Comparison of ENCODE assay signal across 15 cellular contexts in genomic region chr3:48945856-48946549, GRCh38. TPM values are rescaled to one million over a fixed set of nuclear protein-coding genes. Genes with fewer than 3 reads are reported as not detected.
DNase-seq lines count a peak whose midpoint lies in the region; ATAC-seq and TF ChIP-seq lines count a peak whose summit lies in the region.
"Had no signal": no experiment of that assay in that cellular context is flagged by ENCODE, and none has a peak within 500 bp of the region (broad histone marks: within the 10 kb centered on the region; RNA-seq: fewer than 3 reads in every experiment).

No MANE protein-coding gene starts in this region.

- no peak overlapping the region for H2BK5ac ChIP-seq in IMR-90 (ENCODE audit: low read depth, low read length, poor library complexity, severe bottlenecking)

- H3K56ac ChIP-seq in IMR-90 (ENCODE audit: extremely low read depth, insufficient read depth, low read length), result no peak overlapping the region

- H3K14ac ChIP-seq in IMR-90 (replicated peaks; ENCODE audit: low read depth, low read length), result no peak overlapping the region

- CTCF ChIA-PET in IMR-90 (lab: Yijun Ruan, JAX), result interaction anchor here (0.5 to 1.5 kb wide), 3 partner anchors 13 to 42 kb away, joined by 3 to 4 read pairs (median 3); no protein-coding TSS in a partner anchor

- peaks cover 2 to 9% of the 10 kb centered on the region in 2 donors for H3K36me3 Mint-ChIP-seq in activated T-cell treated with anti-CD3 and anti-CD28 coated beads, Interleukin-2, amount 50 U/mL, for 72 hours (ENCODE audit: insufficient read depth in 2 of 2)
- H3K36me3 Mint-ChIP-seq in activated naive CD8-positive, alpha-beta T cell treated with anti-CD3 and anti-CD28 coated beads for 36 hours, result peaks cover 14% of the 10 kb centered on the region
- H3K36me3 Mint-ChIP-seq in chondrocyte (ENCODE audit: low read depth), result peaks cover 8% of the 10 kb centered on the region

- peaks cover 29 to 64% of the 10 kb centered on the region in 2 experiments for H3K79me1 ChIP-seq in IMR-90 (ENCODE audit: low read depth in 1 of 2, low read length in 2 of 2)

- no peak overlapping the region for H3K9ac ChIP-seq in IMR-90 (ENCODE audit: low read depth, low read length)

- peak overlapping the region in 1 of 2 donors; percentile 65 for H3K4me3 Mint-ChIP-seq in activated T-cell treated with anti-CD3 and anti-CD28 coated beads, Interleukin-2, amount 50 U/mL, for 72 hours
- H3K4me3 Mint-ChIP-seq in activated naive CD8-positive, alpha-beta T cell treated with anti-CD3 and anti-CD28 coated beads for 36 hours, result no peak overlapping the region
- no peak overlapping the region for H3K4me3 Mint-ChIP-seq in chondrocyte (ENCODE audit: unreplicated experiment)

- peaks cover 27% of the 10 kb centered on the region for H4K20me1 ChIP-seq in IMR-90 (ENCODE audit: insufficient read depth, low read length)

- TF ChIP-seq RAD21 in IMR-90 (IDR thresholded peaks at IDR 0.05; ENCODE audit: low read length), result no peak

- no peaks in the 10 kb centered on the region for H3K9me3 Mint-ChIP-seq in activated T-cell treated with anti-CD3 and anti-CD28 coated beads, Interleukin-2, amount 50 U/mL, for 72 hours
- H3K9me3 Mint-ChIP-seq in activated naive CD8-positive, alpha-beta T cell treated with anti-CD3 and anti-CD28 coated beads for 36 hours, result no peaks in the 10 kb centered on the region
- H3K9me3 Mint-ChIP-seq in chondrocyte (ENCODE audit: low read depth), result no peaks in the 10 kb centered on the region

- H3K27ac Mint-ChIP-seq in activated T-cell treated with anti-CD3 and anti-CD28 coated beads, Interleukin-2, amount 50 U/mL, for 72 hours, result peak overlapping the region; percentile 94
- H3K27ac Mint-ChIP-seq in activated naive CD8-positive, alpha-beta T cell treated with anti-CD3 and anti-CD28 coated beads for 36 hours, result peak overlapping the region; percentile 91
- H3K27ac Mint-ChIP-seq in chondrocyte (ENCODE audit: unreplicated experiment), result no peak overlapping the region

- H3K27ac ChIP-seq in IMR-90 (ENCODE audit: insufficient read depth, low read length) (no peak overlapping the region), spleen (peak overlapping the region in 6 of 8 donors; percentile 12 to 59 (median 16))
- H3K27ac ChIP-seq: SJCRH30 had no signal

- no peak overlapping the region for H3K18ac ChIP-seq in IMR-90 (ENCODE audit: low read depth, low read length)

- H3K4me1 ChIP-seq in IMR-90 (ENCODE audit: control insufficient read depth, insufficient read depth, low read length) (peaks cover 7% of the 10 kb centered on the region), spleen (peaks cover 0 to 31% (median 2%) of the 10 kb centered on the region in 6 donors)
- H3K4me1 ChIP-seq: SJCRH30 had no signal

- peak overlapping the region; percentile 23; the same call in 1 of the 2 replicates for H3K23ac ChIP-seq in IMR-90 (ENCODE audit: low read depth, low read length)

- BruUV-seq in IMR-90 (replicated peaks; lab: Mats Ljungman, UMichigan), result no TSS peak

- H3K9me3 ChIP-seq in IMR-90 (ENCODE audit: control insufficient read depth, insufficient read depth, low read length), result 0 out of 2 replicates have a peak, but pooled peaks cover 2% of the 10 kb centered on the region
- no peaks in the 10 kb centered on the region for H3K9me3 ChIP-seq in spleen
- H3K9me3 ChIP-seq: SJCRH30 had no signal

- in situ Hi-C loops in IMR-90 (cut with MboI; ENCODE audit: low sequenced_read_pairs), result no loop called here

- no peak overlapping the region for H4K8ac ChIP-seq in IMR-90 (ENCODE audit: low read depth in 2 of 2, low read length in 2 of 2)

- TF ChIP-seq POLR2A in IMR-90 (IDR thresholded peaks at IDR 0.05; ENCODE audit: low read depth, low read length) (no peak), spleen (IDR thresholded peaks at IDR 0.05) (no peak)

- H4K5ac ChIP-seq in IMR-90 (ENCODE audit: low read depth, low read length), result no peak overlapping the region

- H3K4me3 ChIP-seq in IMR-90 (ENCODE audit: insufficient read depth, low read depth, low read length) (no peak overlapping the region), spleen (no peak overlapping the region)
- H3K4me3 ChIP-seq: SJCRH30 had no signal

- no peak overlapping the region for H4K91ac ChIP-seq in IMR-90 (ENCODE audit: insufficient read depth, low read depth, low read length)

- H3K27me3 Mint-ChIP-seq in activated T-cell treated with anti-CD3 and anti-CD28 coated beads, Interleukin-2, amount 50 U/mL, for 72 hours (ENCODE audit: low read depth), result no peaks in the 10 kb centered on the region
- H3K27me3 Mint-ChIP-seq in activated naive CD8-positive, alpha-beta T cell treated with anti-CD3 and anti-CD28 coated beads for 36 hours, result no peaks in the 10 kb centered on the region
- H3K27me3 Mint-ChIP-seq in chondrocyte (ENCODE audit: low read depth), result no peaks in the 10 kb centered on the region

- POLR2A ChIA-PET in IMR-90 (lab: Charles Lee; ENCODE audit: unreplicated experiment), result no interaction called here

- no peak overlapping the region for H2BK20ac ChIP-seq in IMR-90 (ENCODE audit: low read depth, low read length)

- peaks cover 24% of the 10 kb centered on the region for H3K4me1 Mint-ChIP-seq in activated T-cell treated with anti-CD3 and anti-CD28 coated beads, Interleukin-2, amount 50 U/mL, for 72 hours (ENCODE audit: low read depth)
- H3K4me1 Mint-ChIP-seq in activated naive CD8-positive, alpha-beta T cell treated with anti-CD3 and anti-CD28 coated beads for 36 hours, result peaks cover 39% of the 10 kb centered on the region
- H3K4me1 Mint-ChIP-seq in chondrocyte (ENCODE audit: low read depth), result peaks cover 24% of the 10 kb centered on the region

- H2BK120ac ChIP-seq in IMR-90 (ENCODE audit: low read depth, low read length), result no peak overlapping the region

- H3K36me3 ChIP-seq in IMR-90 (ENCODE audit: control insufficient read depth, insufficient read depth, low read length), result peaks cover 2% of the 10 kb centered on the region
- H3K36me3 ChIP-seq in spleen, result peaks cover 0 to 48% (median 0%) of the 10 kb centered on the region in 6 donors

- peak in 1 of 2 donors; percentile 57 for ATAC-seq in activated T-cell treated with anti-CD3 and anti-CD28 coated beads, Interleukin-2, amount 50 U/mL, for 72 hours (replicated peaks in 1 of 2)
- ATAC-seq in IMR-90 (ENCODE audit: low read depth), result peak; percentile 26

- TF ChIP-seq CTCF in IMR-90 (conservative IDR thresholded peaks at IDR 0.05; ENCODE audit: low read depth, low read length) (no peak), spleen (IDR thresholded peaks at IDR 0.05 in 8 of 11, conservative IDR thresholded peaks at IDR 0.05 in 3 of 11) (no peak), chondrocyte (IDR thresholded peaks at IDR 0.05) (no peak)

- H2BK15ac ChIP-seq in IMR-90 (ENCODE audit: low read depth, low read length), result no peak overlapping the region

- no peak overlapping the region for H2AK5ac ChIP-seq in IMR-90 (ENCODE audit: low read depth, low read length)

- H3K27me3 ChIP-seq in IMR-90 (ENCODE audit: control insufficient read depth, insufficient read depth, low read length) (no peaks in the 10 kb centered on the region), spleen (replicated peaks in 1 of 7) (no peaks in the 10 kb centered on the region)
- H3K27me3 ChIP-seq: SJCRH30 had no signal

- no peak overlapping the region for H2AFZ ChIP-seq in IMR-90 (replicated peaks; ENCODE audit: low read length, poor library complexity)

- H3K4me2 ChIP-seq in IMR-90 (ENCODE audit: low read depth, low read length), result no peak overlapping the region

- no peak for DNase-seq in activated T-cell treated with anti-CD3 and anti-CD28 coated beads, Interleukin-2, amount 50 U/mL, for 72 hours
- DNase-seq in activated T-cell treated with anti-CD3 and anti-CD28 coated beads, Interleukin-2, amount 50 U/mL, for 1 hour, result no peak
- no peak for DNase-seq in IMR-90
- DNase-seq in activated naive CD8-positive, alpha-beta T cell treated with anti-CD3 and anti-CD28 coated beads for 36 hours, result no peak
- DNase-seq in spleen, result no peak
- no peak for DNase-seq in NCI-H2081 (lab: John Stamatoyannopoulos, UW)
- DNase-seq in SK-N-DZ (ENCODE audit: low spot score), result no peak
- DNase-seq in chondrocyte (ENCODE audit: low spot score), result no peak
- DNase-seq: activated CD8-positive, alpha-beta memory T cell treated with anti-CD3 and anti-CD28 coated beads for 24 hours; activated naive CD4-positive, alpha-beta T cell treated with Interleukin-2 at 50 U/mL for 16 hours; head of caudate nucleus; NCI-H1092 treated with DMSO at 0.1 percent for 48 hours; NCI-H2227 treated with DMSO at 0.1 percent for 48 hours; SJCRH30; stimulated activated naive CD4-positive, alpha-beta T cell treated with Interleukin-2 at 50 U/mL for 16 hours had no signal

- no CpG with 5 or more reads among the region's 4 CpGs for WGBS in IMR-90 (ENCODE audit: extremely low coverage in 2 of 2, insufficient read length in 1 of 2), 2 experiments
- WGBS in spleen, 5 donors, result 76 to 85% (median 81%) methylated on average over 4 of the region's 4 CpGs

- no peak overlapping the region for H2AK9ac ChIP-seq in IMR-90 (replicated peaks; ENCODE audit: low read depth, low read length, poor library complexity)

- peaks cover 12% of the 10 kb centered on the region for H3K9me1 ChIP-seq in IMR-90 (ENCODE audit: insufficient read depth, low read length)

- dilution Hi-C loops in IMR-90 (cut with HindIII; ENCODE audit: low sequenced_read_pairs, unreplicated experiment), result no loop called here

- H3K4ac ChIP-seq in IMR-90 (ENCODE audit: low read depth, low read length), result no peak overlapping the region

- intact Hi-C loops in IMR-90 (cut with micrococcal nuclease) (no loop called here), spleen (cut with DNase I; ENCODE audit: low total_unique reads) (no loop called here)

RNA-seq across cellular contexts. Expression of gene ARIH2, which starts 27.4 kb away (rescaled TPM):
- total RNA-seq in activated T-cell treated with anti-CD3 and anti-CD28 coated beads, Interleukin-2, amount 50 U/mL, for 72 hours, result 100 to 1,000 TPM; 174 to 183 TPM
- total RNA-seq in IMR-90 (2012; rRNA removed), result 73.0 and 93.7 TPM in 2 replicates
- 54.0 and 62.3 TPM in 2 replicates for polyA plus RNA-seq in IMR-90 (2012; rRNA removed)
- polyA plus RNA-seq in IMR-90 (2012; cell fraction: cytosol; rRNA removed), result 29.2 and 37.6 TPM in 2 replicates
- polyA plus RNA-seq in IMR-90 (2012; cell fraction: nucleus; rRNA removed; ENCODE audit: low replicate concordance), result 121 and 155 TPM in 2 replicates
- 100 to 1,000 TPM; 126 TPM for total RNA-seq in activated naive CD8-positive, alpha-beta T cell treated with anti-CD3 and anti-CD28 coated beads for 36 hours
- 100 to 1,000 TPM in 4 of 7 donors, 10 to 100 TPM in 3; 92.3 to 112 (median 101) TPM for total RNA-seq in spleen
- 10 to 100 TPM; 25.2 to 53.3 (median 32.3) TPM for polyA plus RNA-seq in spleen
- 61.1 and 82.5 TPM in 2 replicates for polyA plus RNA-seq in SK-N-DZ (2014; cell fraction: cytosol; rRNA removed)
- 47.5 and 53.4 TPM in 2 replicates for polyA plus RNA-seq in SK-N-DZ (2014; cell fraction: nucleus; rRNA removed)
- total RNA-seq in chondrocyte, result 61.7 to 69.9 TPM (median 69.2 TPM) in 3 replicates

RNA-seq across cellular contexts. Expression of gene P4HTM, which starts 44.0 kb away (rescaled TPM):
- 10 to 100 TPM; 42.0 to 45.7 TPM for total RNA-seq in activated T-cell treated with anti-CD3 and anti-CD28 coated beads, Interleukin-2, amount 50 U/mL, for 72 hours
- 10.4 and 11.1 TPM in 2 replicates for total RNA-seq in IMR-90 (2012; rRNA removed)
- 26.1 and 29.7 TPM in 2 replicates for polyA plus RNA-seq in IMR-90 (2012; rRNA removed)
- polyA plus RNA-seq in IMR-90 (2012; cell fraction: cytosol; rRNA removed), result 18.8 and 34.8 TPM in 2 replicates
- polyA plus RNA-seq in IMR-90 (2012; cell fraction: nucleus; rRNA removed; ENCODE audit: low replicate concordance), result 99.3 and 171 TPM in 2 replicates
- total RNA-seq in activated naive CD8-positive, alpha-beta T cell treated with anti-CD3 and anti-CD28 coated beads for 36 hours, result 10 to 100 TPM; 20.7 TPM
- total RNA-seq in spleen, result 10 to 100 TPM; 27.3 to 49.3 (median 32.6) TPM
- polyA plus RNA-seq in spleen, result 10 to 100 TPM; 20.8 to 37.2 (median 25.7) TPM
- 19.5 and 19.7 TPM in 2 replicates for polyA plus RNA-seq in SK-N-DZ (2014; cell fraction: cytosol; rRNA removed)
- 71.1 and 84.6 TPM in 2 replicates for polyA plus RNA-seq in SK-N-DZ (2014; cell fraction: nucleus; rRNA removed)
- total RNA-seq in chondrocyte, result 25.6 to 31.0 TPM (median 26.3 TPM) in 3 replicates

RNA-seq across cellular contexts. Expression of gene SLC25A20, which starts 47.3 kb away (rescaled TPM):
- 10 to 100 TPM; 23.6 to 29.3 TPM for total RNA-seq in activated T-cell treated with anti-CD3 and anti-CD28 coated beads, Interleukin-2, amount 50 U/mL, for 72 hours
- total RNA-seq in IMR-90 (2012; rRNA removed) (27.1 and 29.2 TPM in 2 replicates), spleen (10 to 100 TPM; 13.0 to 51.2 (median 26.8) TPM), chondrocyte (21.7 to 28.1 TPM (median 23.7 TPM) in 3 replicates)
- polyA plus RNA-seq in IMR-90 (2012; rRNA removed) (21.8 and 23.8 TPM in 2 replicates), spleen (10 to 100 TPM; 16.1 to 31.7 (median 17.0) TPM)
- 10.5 and 13.3 TPM in 2 replicates for polyA plus RNA-seq in IMR-90 (2012; cell fraction: cytosol; rRNA removed)
- 5.4 and 27.0 TPM in 2 replicates for polyA plus RNA-seq in IMR-90 (2012; cell fraction: nucleus; rRNA removed; ENCODE audit: low replicate concordance)
- total RNA-seq in activated naive CD8-positive, alpha-beta T cell treated with anti-CD3 and anti-CD28 coated beads for 36 hours, result 10 to 100 TPM; 19.2 to 23.9 TPM
- polyA plus RNA-seq in SK-N-DZ (2014; cell fraction: cytosol; rRNA removed), result 20.2 and 39.0 TPM in 2 replicates
- 22.8 and 27.0 TPM in 2 replicates for polyA plus RNA-seq in SK-N-DZ (2014; cell fraction: nucleus; rRNA removed)
